8 cellular contexts compared by ENCODE assay signal in the genomic region with DNA sequence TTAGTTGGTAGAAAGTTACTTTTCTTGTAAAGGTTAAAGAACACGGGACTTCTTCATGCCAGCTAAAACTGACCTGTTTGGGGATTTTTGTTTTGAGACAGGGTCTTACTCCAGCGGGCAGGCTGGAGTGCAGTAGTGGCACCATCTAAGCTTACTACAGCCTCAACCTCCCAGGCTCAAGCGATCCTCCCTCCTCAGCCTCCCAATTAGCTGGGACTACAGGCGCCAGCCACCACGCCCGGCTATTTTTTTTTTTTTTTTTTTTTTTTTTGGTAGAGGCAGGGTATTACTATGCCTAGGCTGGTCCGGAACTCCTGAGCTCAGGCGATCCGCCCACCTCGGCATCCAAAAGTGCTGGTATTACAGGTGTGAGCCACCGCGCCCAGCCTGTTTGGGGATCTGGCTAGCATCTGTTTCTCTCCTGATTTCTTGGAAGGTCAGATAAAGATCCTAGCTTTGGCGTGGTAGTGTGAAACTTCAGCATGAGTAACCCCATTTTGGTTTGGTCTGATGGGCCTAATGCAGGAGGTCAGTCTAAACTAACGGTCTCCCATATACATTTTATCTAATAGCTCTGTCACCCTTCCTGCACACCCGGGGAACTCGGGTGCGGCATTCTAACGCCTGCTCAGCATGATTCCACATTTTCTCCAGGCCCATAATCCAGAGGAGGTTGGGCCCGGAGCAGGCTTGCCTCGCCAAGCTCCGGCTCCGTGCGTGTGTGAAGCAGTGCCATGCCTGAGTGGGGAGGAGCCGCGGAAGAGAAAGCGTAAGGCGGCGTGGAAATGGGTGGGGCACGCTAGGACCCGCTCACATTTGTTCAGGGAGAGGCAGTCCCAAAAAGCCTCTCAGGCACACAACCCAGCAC.
A peak's percentile ranks its signal among the peaks of the same experiment; 100 is the strongest.
DNase-seq lines count a peak whose midpoint lies in the region; ATAC-seq and TF ChIP-seq lines count a peak whose summit lies in the region.

No MANE protein-coding gene starts in this region.

- no peaks in the 10 kb centered on the region for H3K9me3 ChIP-seq in muscle layer of colon (ENCODE audit: low read length)

- H3K4me3 ChIP-seq in muscle layer of colon (ENCODE audit: low read depth in 1 of 2, low read length in 2 of 2) = peak overlapping the region; percentile 55 to 58

- peaks cover 39% of the 10 kb centered on the region for H3K4me1 ChIP-seq in muscle layer of colon (ENCODE audit: insufficient read depth, low read length)

- DNase-seq in AG08395 (ENCODE audit: low spot score) = peak; percentile 77
- DNase-seq in NCI-H82 (lab: John Stamatoyannopoulos, UW) = peak; percentile 75
- peak; percentile 79 for DNase-seq in activated CD8-positive, alpha-beta memory T cell treated with anti-CD3 and anti-CD28 coated beads, Interleukin-2, amount 50 U/mL, for 4 hours
- peak; percentile 81 to 90 for DNase-seq in erythroblast (lab: John Stamatoyannopoulos, UW)
- DNase-seq in stimulated activated CD8-positive, alpha-beta memory T cell treated with anti-CD3 and anti-CD28 coated beads, Interleukin-7, amount 100 ng/mL, for 48 hours (ENCODE audit: extremely low read depth in 1 of 2, low read depth in 1 of 2) = peak; percentile 35 to 65

- H3K27ac ChIP-seq in muscle layer of colon (ENCODE audit: low read depth, low read length) = peak overlapping the region; percentile 94

- peaks cover 11% of the 10 kb centered on the region for H3K36me3 ChIP-seq in muscle layer of colon (ENCODE audit: insufficient read depth, low read length)

- no peak for TF ChIP-seq POLR2A in erythroblast (IDR thresholded peaks at IDR 0.05; ENCODE audit: low read length)

- H3K9ac ChIP-seq in muscle layer of colon (ENCODE audit: low read length) = peak overlapping the region; percentile 84

- no peaks in the 10 kb centered on the region for H3K27me3 ChIP-seq in muscle layer of colon (ENCODE audit: control insufficient read depth in 1 of 2, insufficient read depth in 2 of 2, low read length in 2 of 2)

- peak; percentile 29 for ATAC-seq in GM18520 (IDR thresholded peaks at IDR 0.05; ENCODE audit: unreplicated experiment)
- ATAC-seq in HG03060 (IDR thresholded peaks at IDR 0.05; ENCODE audit: low read depth, unreplicated experiment) = peak; percentile 30

Comparison
In these comparisons a context has a peak if more than half of its experiments do, and no peak if none do; other contexts are left out.
1. Peak in every context shown above with its lines: DNase-seq, ATAC-seq, H3K4me3 ChIP-seq and H3K27ac ChIP-seq.